In the genomic region with DNA sequence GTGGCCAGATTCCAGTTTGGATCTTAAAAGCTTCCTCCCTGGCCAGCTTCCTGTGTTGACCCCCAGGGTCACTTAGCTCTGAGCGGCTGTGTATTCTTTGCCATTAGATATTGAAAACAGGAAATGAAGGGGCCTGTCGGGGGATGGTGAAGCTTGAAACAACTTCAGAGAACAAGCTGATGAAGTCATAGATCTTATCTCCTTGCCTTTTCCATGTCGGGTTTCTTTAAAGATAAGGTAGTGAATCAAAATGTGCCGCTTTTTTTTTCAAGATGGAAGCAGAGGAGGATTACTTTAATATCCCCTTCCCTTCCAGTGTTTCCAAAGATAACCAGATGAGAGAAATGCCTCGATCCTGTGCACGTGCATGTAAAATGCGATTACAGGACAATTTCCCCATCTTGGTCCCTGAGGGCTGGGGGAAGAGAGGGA, we compare ENCODE assay signal across 9 cellular contexts.
DNase-seq lines count a peak whose midpoint lies in the region; TF ChIP-seq lines count a peak whose summit lies in the region.
"Had no signal": no experiment of that assay in that cellular context is flagged by ENCODE, and none has a peak within 500 bp of the region (broad histone marks: within the 10 kb centered on the region; RNA-seq: fewer than 3 reads in every experiment).

No MANE protein-coding gene starts in this region.

- H3K36me3 ChIP-seq in parathyroid adenoma (ENCODE audit: control insufficient read depth, insufficient read depth, low read length) (no peaks in the 10 kb centered on the region), tibial artery (no peaks in the 10 kb centered on the region)
- H3K36me3 ChIP-seq: SJSA1 had no signal

- no peaks in the 10 kb centered on the region for H3K36me3 Mint-ChIP-seq in brain

- peak overlapping the region in 2 of 5 experiments; percentile 15 to 19 for H3K4me3 Mint-ChIP-seq in brain

- H3K4me2 ChIP-seq in parathyroid adenoma (ENCODE audit: low read length) = no peak overlapping the region

- peaks cover 17% of the 10 kb centered on the region for H3K27me3 Mint-ChIP-seq in brain

- H3K27ac ChIP-seq in parathyroid adenoma (no peak overlapping the region), tibial artery (no peak overlapping the region)
- H3K27ac ChIP-seq: SJSA1 had no signal

- intact Hi-C loops in tibial artery (cut with DNase I; ENCODE audit: low total_unique reads) = no loop called here

- H3K27me3 ChIP-seq in parathyroid adenoma (ENCODE audit: control insufficient read depth, insufficient read depth, low read length) = no peaks in the 10 kb centered on the region
- H3K27me3 ChIP-seq in tibial artery = no peaks in the 10 kb centered on the region
- H3K27me3 ChIP-seq: SJSA1 had no signal

- H3K9ac ChIP-seq in parathyroid adenoma = no peak overlapping the region

- DNase-seq in ELF-1 (ENCODE audit: low read depth, low spot score) = peak; percentile 43
- peak; percentile 15 for DNase-seq in T-helper 9 cell
- DNase-seq in tibial artery = no peak
- DNase-seq in germinal center (ENCODE audit: low spot score) = no peak
- DNase-seq in NCI-H1048 (lab: John Stamatoyannopoulos, UW) = no peak
- DNase-seq in hypothalamus (lab: John Stamatoyannopoulos, UW) = no peak

- TF ChIP-seq CTCF in brain (conservative IDR thresholded peaks at IDR 0.05) = no peak
- TF ChIP-seq CTCF in parathyroid adenoma (IDR thresholded peaks at IDR 0.05) = no peak
- TF ChIP-seq CTCF in tibial artery (IDR thresholded peaks at IDR 0.05) = no peak

- H3K4me3 ChIP-seq in parathyroid adenoma (ENCODE audit: low read depth, low read length) (no peak overlapping the region), tibial artery (no peak overlapping the region)
- H3K4me3 ChIP-seq: SJSA1 had no signal

- no peaks in the 10 kb centered on the region for H3K79me2 ChIP-seq in parathyroid adenoma

- H3K27ac Mint-ChIP-seq in brain = peak overlapping the region in 3 of 5 experiments; percentile 73 to 86 (median 76)

- H3K4me1 ChIP-seq in parathyroid adenoma (no peaks in the 10 kb centered on the region), tibial artery (no peaks in the 10 kb centered on the region)
- H3K4me1 ChIP-seq: SJSA1 had no signal

- peaks cover 17% of the 10 kb centered on the region for H3K4me1 Mint-ChIP-seq in brain

- H3K9me3 ChIP-seq in parathyroid adenoma (ENCODE audit: control insufficient read depth, low read length) (no peaks in the 10 kb centered on the region), tibial artery (no peaks in the 10 kb centered on the region)
- H3K9me3 ChIP-seq: SJSA1 had no signal

- peak overlapping the region; percentile 28 for H2AFZ ChIP-seq in parathyroid adenoma

- peaks cover 0 to 21% (median 0%) of the 10 kb centered on the region in 5 experiments for H3K9me3 Mint-ChIP-seq in brain

Comparison
In these comparisons a context has a peak if more than half of its experiments do, and no peak if none do; other contexts are left out.
1. DNase-seq: peak in ELF-1 (single experiment) and T-helper 9 cell (single experiment); none in tibial artery (0 of 2), germinal center (single experiment), NCI-H1048 (single experiment) and hypothalamus (0 of 51).